ENCODE assay signal across 8 cellular contexts in genomic region chr1:35451125-35451528, GRCh38.
DNase-seq lines count a peak whose midpoint lies in the region; ATAC-seq and TF ChIP-seq lines count a peak whose summit lies in the region.

No MANE protein-coding gene starts in this region.

- in situ Hi-C loops in SK-MEL-5 (cut with HindIII; ENCODE audit: low pct_unique_long_range_greater_than_20kb, low sequenced_read_pairs): no loop called here

- H3K36me3 ChIP-seq in KMS-11 (ENCODE audit: insufficient read depth) (no peaks in the 10 kb centered on the region), upper lobe of left lung (peaks cover 0 to 64% (median 30%) of the 10 kb centered on the region in 4 donors)

- H3K4me2 ChIP-seq in KMS-11: no peak overlapping the region

- no peak overlapping the region for H3K4me3 ChIP-seq in KMS-11 (IDR thresholded peaks at IDR 0.05; ENCODE audit: insufficient read depth, low read depth, low read length)
- no peak overlapping the region for H3K4me3 ChIP-seq in upper lobe of left lung

- TF ChIP-seq CTCF in KMS-11 (conservative IDR thresholded peaks at IDR 0.05; ENCODE audit: low read depth, low read length) (peak; percentile 88), upper lobe of left lung (IDR thresholded peaks at IDR 0.05) (peak; percentile 78 to 87 (median 82))

- H3K27me3 ChIP-seq in KMS-11 (ENCODE audit: insufficient read depth, low read depth) (no peaks in the 10 kb centered on the region), upper lobe of left lung (no peaks in the 10 kb centered on the region)

- WGBS in upper lobe of left lung, 2 donors: 0 to 2% methylated on average over 3 of the region's 3 CpGs

- H2AFZ ChIP-seq in KMS-11 (ENCODE audit: low read depth): no peak overlapping the region

- no peak for TF ChIP-seq EP300 in upper lobe of left lung (IDR thresholded peaks at IDR 0.05)

- peaks cover 5% of the 10 kb centered on the region for H3K4me1 ChIP-seq in KMS-11 (ENCODE audit: low read depth, poor library complexity, severe bottlenecking)
- peaks cover 58 to 67% (median 61%) of the 10 kb centered on the region in 4 donors for H3K4me1 ChIP-seq in upper lobe of left lung

- no peak for TF ChIP-seq POLR2A in upper lobe of left lung (IDR thresholded peaks at IDR 0.05)

- H3K9ac ChIP-seq in KMS-11: no peak overlapping the region

- ATAC-seq in upper lobe of left lung (ENCODE audit: low FRiP score in 2 of 2) (peak; percentile 88 to 89), HG03457 (IDR thresholded peaks at IDR 0.05; ENCODE audit: unreplicated experiment) (no peak)

- no peaks in the 10 kb centered on the region for H3K9me3 ChIP-seq in upper lobe of left lung

- H3K27ac ChIP-seq in KMS-11 (no peak overlapping the region), upper lobe of left lung (peak overlapping the region in 2 of 4 donors; percentile 59 to 86)

- H4K20me1 ChIP-seq in KMS-11 (ENCODE audit: insufficient read depth): no peaks in the 10 kb centered on the region

- no peaks in the 10 kb centered on the region for H3K79me2 ChIP-seq in KMS-11 (ENCODE audit: insufficient read depth, low read depth)

- DNase-seq in GF-D8 (lab: John Stamatoyannopoulos, UW): peak; percentile 26
- DNase-seq in SK-MEL-5 (ENCODE audit: low read depth, low spot score): peak; percentile 82
- peak; percentile 85 for DNase-seq in activated naive CD4-positive, alpha-beta T cell treated with Interleukin-2 at 50 U/mL for 16 hours
- DNase-seq in glomerular endothelial cell (ENCODE audit: extremely low read depth, low read depth, low spot score): peak; percentile 45
- peak; percentile 87 for DNase-seq in pons (ENCODE audit: low spot score)
- DNase-seq in upper lobe of left lung: peak in 1 of 2 donors; percentile 89
